14 cellular contexts compared by ENCODE assay signal in genomic region chr4:74056114-74056857, GRCh38. TPM values are rescaled to one million over a fixed set of nuclear protein-coding genes. Genes with fewer than 3 reads are reported as not detected.
DNase-seq lines count a peak whose midpoint lies in the region; ATAC-seq and TF ChIP-seq lines count a peak whose summit lies in the region.
"Had no signal": no experiment of that assay in that cellular context is flagged by ENCODE, and none has a peak within 500 bp of the region (broad histone marks: within the 10 kb centered on the region; RNA-seq: fewer than 3 reads in every experiment).

No MANE protein-coding gene starts in this region.

- H3K36me3 ChIP-seq in ACC112 (ENCODE audit: insufficient read depth, low read length) (no peaks in the 10 kb centered on the region), HEK293 (ENCODE audit: control insufficient read depth in 2 of 2, insufficient read depth in 1 of 2, low read length in 2 of 2) (no peaks in the 10 kb centered on the region)
- H3K36me3 ChIP-seq: BLaER1 had no signal

- no peak for ATAC-seq in left lobe of liver

- H3K36me3 Mint-ChIP-seq in nephron progenitor cell (ENCODE audit: low read depth): no peaks in the 10 kb centered on the region

- DNase-seq in RWPE1 (ENCODE audit: low spot score) (peak; percentile 44), fibroblast of mammary gland (ENCODE audit: low read depth) (peak; percentile 76), left lobe of liver (ENCODE audit: low spot score) (no peak), AG08396 (ENCODE audit: low spot score) (no peak), nephron progenitor cell (no peak), dorsolateral prefrontal cortex (no peak)
- DNase-seq: activated B cell treated with CpG ODN at 0.5 μM for 24 hours, activated gamma-delta T cell, islet precursor cell, NCI-H526 treated with DMSO at 0.1 percent for 48 hours, posterior cingulate gyrus had no signal

- H3K79me2 ChIP-seq in ACC112 (ENCODE audit: control insufficient read depth, insufficient read depth, low read length, unreplicated experiment): no peaks in the 10 kb centered on the region

- no peaks in the 10 kb centered on the region for H3K9me3 ChIP-seq in HEK293 (ENCODE audit: control insufficient read depth, insufficient read depth, low read depth, low read length)
- H3K9me3 ChIP-seq: BLaER1 had no signal

- CTCF ChIA-PET in HEK293 (lab: Yijun Ruan, JAX) (interaction anchor here (0.7 to 1.2 kb wide), 5 partner anchors 45 to 395 kb away, joined by 3 to 6 read pairs (median 3); no protein-coding TSS in a partner anchor), RWPE1 (lab: Yijun Ruan, JAX) (interaction anchor here (0.6 to 0.8 kb wide), 2 partner anchors 42 to 488 kb away, joined by 3 to 4 read pairs; no protein-coding TSS in a partner anchor)

- intact Hi-C loops in dorsolateral prefrontal cortex (cut with DNase I): no loop called here

- no peaks in the 10 kb centered on the region for H3K4me1 Mint-ChIP-seq in nephron progenitor cell
- H3K4me1 Mint-ChIP-seq: activated B cell treated with CpG ODN at 0.5 μM for 24 hours had no signal

- H3K4me1 ChIP-seq in ACC112 (ENCODE audit: control insufficient read depth, insufficient read depth, low read length, unreplicated experiment) (peaks cover 23% of the 10 kb centered on the region), HEK293 (ENCODE audit: control insufficient read depth, insufficient read depth, low read length) (no peaks in the 10 kb centered on the region; the same call in 1 of the 2 replicates)

- peak overlapping the region; percentile 18 for H2AFZ ChIP-seq in ACC112 (ENCODE audit: low read length, unreplicated experiment)

- peaks cover 14% of the 10 kb centered on the region for H3K27me3 Mint-ChIP-seq in nephron progenitor cell (ENCODE audit: low read depth, poor library complexity)

- peak overlapping the region; percentile 88 for H3K27ac ChIP-seq in ACC112 (ENCODE audit: low read depth, low read length)
- H3K27ac ChIP-seq in HEK293 (ENCODE audit: extremely low read depth, low read depth, low read length): no peak overlapping the region
- H3K27ac ChIP-seq in RWPE1: no peak overlapping the region
- H3K27ac ChIP-seq in dorsolateral prefrontal cortex: no peak overlapping the region
- H3K27ac ChIP-seq: BLaER1 had no signal

- no peaks in the 10 kb centered on the region for H3K27me3 ChIP-seq in ACC112 (ENCODE audit: insufficient read depth, low read length)
- H3K27me3 ChIP-seq in dorsolateral prefrontal cortex: no peaks in the 10 kb centered on the region
- H3K27me3 ChIP-seq: BLaER1 had no signal

- TF ChIP-seq CTCF in HEK293 (tag by site-specific recombination; IDR thresholded peaks at IDR 0.05): no peak
- no peak for TF ChIP-seq CTCF in RWPE1 (conservative IDR thresholded peaks at IDR 0.05; ENCODE audit: low read depth)
- peak; percentile 26 for TF ChIP-seq CTCF in fibroblast of mammary gland (conservative IDR thresholded peaks at IDR 0.05; ENCODE audit: control insufficient read depth, insufficient read depth, low read depth, low read length)
- no peak for TF ChIP-seq CTCF in nephron progenitor cell (IDR thresholded peaks at IDR 0.05)
- TF ChIP-seq CTCF in dorsolateral prefrontal cortex (IDR thresholded peaks at IDR 0.05 in 54 of 56, conservative IDR thresholded peaks at IDR 0.05 in 2 of 56; ENCODE audit: low read depth in 1 of 56, partially characterized antibody in 56 of 56): no peak

- H3K27ac Mint-ChIP-seq in nephron progenitor cell: no peak overlapping the region
- H3K27ac Mint-ChIP-seq: activated B cell treated with CpG ODN at 0.5 μM for 24 hours had no signal

- H3K4me3 ChIP-seq in ACC112 (ENCODE audit: low read depth, low read length) (peak overlapping the region; percentile 9; the same call in 1 of the 2 replicates), HEK293 (ENCODE audit: low read depth, low read length) (no peak overlapping the region), fibroblast of mammary gland (ENCODE audit: control insufficient read depth, low read depth, low read length) (no peak overlapping the region), dorsolateral prefrontal cortex (no peak overlapping the region)
- H3K4me3 ChIP-seq: BLaER1 had no signal

- H3K4me3 Mint-ChIP-seq in nephron progenitor cell: no peak overlapping the region
- H3K4me3 Mint-ChIP-seq: activated B cell treated with CpG ODN at 0.5 μM for 24 hours had no signal

- H3K9me3 Mint-ChIP-seq in nephron progenitor cell: no peaks in the 10 kb centered on the region

- POLR2A ChIA-PET in HEK293 (lab: Yijun Ruan, JAX): no interaction called here
- POLR2A ChIA-PET in RWPE1 (lab: Yijun Ruan, JAX; ENCODE audit: low non-redundant PET): no interaction called here

TF ChIP-seq in HEK293, 187 proteins besides CTCF, POLR2A, EP300 and RAD21 (continues in another document):
- TF ChIP-seq, protein P1, sequence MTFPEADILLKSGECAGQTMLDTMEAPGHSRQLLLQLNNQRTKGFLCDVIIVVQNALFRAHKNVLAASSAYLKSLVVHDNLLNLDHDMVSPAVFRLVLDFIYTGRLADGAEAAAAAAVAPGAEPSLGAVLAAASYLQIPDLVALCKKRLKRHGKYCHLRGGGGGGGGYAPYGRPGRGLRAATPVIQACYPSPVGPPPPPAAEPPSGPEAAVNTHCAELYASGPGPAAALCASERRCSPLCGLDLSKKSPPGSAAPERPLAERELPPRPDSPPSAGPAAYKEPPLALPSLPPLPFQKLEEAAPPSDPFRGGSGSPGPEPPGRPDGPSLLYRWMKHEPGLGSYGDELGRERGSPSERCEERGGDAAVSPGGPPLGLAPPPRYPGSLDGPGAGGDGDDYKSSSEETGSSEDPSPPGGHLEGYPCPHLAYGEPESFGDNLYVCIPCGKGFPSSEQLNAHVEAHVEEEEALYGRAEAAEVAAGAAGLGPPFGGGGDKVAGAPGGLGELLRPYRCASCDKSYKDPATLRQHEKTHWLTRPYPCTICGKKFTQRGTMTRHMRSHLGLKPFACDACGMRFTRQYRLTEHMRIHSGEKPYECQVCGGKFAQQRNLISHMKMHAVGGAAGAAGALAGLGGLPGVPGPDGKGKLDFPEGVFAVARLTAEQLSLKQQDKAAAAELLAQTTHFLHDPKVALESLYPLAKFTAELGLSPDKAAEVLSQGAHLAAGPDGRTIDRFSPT (tag by site-specific recombination; IDR thresholded peaks at IDR 0.05): peak; percentile 45; the same call in 1 of the 2 replicates
- TF ChIP-seq ZNF335 (tag by site-specific recombination; conservative IDR thresholded peaks at IDR 0.05): peak; percentile 45
- TF ChIP-seq ZNF747 (tag by site-specific recombination; IDR thresholded peaks at IDR 0.05): no peak
- TF ChIP-seq ZNF184 (tag by site-specific recombination; IDR thresholded peaks at IDR 0.05): peak; percentile 44; the same call in 1 of the 2 replicates
- no peak for TF ChIP-seq ZNF114 (tag by site-specific recombination; IDR thresholded peaks at IDR 0.05)
- TF ChIP-seq, protein P2, sequence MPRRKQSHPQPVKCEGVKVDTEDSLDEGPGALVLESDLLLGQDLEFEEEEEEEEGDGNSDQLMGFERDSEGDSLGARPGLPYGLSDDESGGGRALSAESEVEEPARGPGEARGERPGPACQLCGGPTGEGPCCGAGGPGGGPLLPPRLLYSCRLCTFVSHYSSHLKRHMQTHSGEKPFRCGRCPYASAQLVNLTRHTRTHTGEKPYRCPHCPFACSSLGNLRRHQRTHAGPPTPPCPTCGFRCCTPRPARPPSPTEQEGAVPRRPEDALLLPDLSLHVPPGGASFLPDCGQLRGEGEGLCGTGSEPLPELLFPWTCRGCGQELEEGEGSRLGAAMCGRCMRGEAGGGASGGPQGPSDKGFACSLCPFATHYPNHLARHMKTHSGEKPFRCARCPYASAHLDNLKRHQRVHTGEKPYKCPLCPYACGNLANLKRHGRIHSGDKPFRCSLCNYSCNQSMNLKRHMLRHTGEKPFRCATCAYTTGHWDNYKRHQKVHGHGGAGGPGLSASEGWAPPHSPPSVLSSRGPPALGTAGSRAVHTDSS (tag by site-specific recombination; IDR thresholded peaks at IDR 0.05): peak; percentile 29; the same call in 1 of the 2 replicates
- 0 out of 2 replicates have a peak, but pooled peaks have one; percentile 8 for TF ChIP-seq FEZF1 (tag by site-specific recombination; IDR thresholded peaks at IDR 0.05)
- TF ChIP-seq OSR2 (tag by site-specific recombination; IDR thresholded peaks at IDR 0.05): 0 out of 2 replicates have a peak, but pooled peaks have one; percentile 20
- TF ChIP-seq ZNF24 (tag by site-specific recombination; IDR thresholded peaks at IDR 0.05): 0 out of 2 replicates have a peak, but pooled peaks have one; percentile 62
- no peak for TF ChIP-seq ZNF571 (tag by site-specific recombination; IDR thresholded peaks at IDR 0.05)
- TF ChIP-seq, protein P3, sequence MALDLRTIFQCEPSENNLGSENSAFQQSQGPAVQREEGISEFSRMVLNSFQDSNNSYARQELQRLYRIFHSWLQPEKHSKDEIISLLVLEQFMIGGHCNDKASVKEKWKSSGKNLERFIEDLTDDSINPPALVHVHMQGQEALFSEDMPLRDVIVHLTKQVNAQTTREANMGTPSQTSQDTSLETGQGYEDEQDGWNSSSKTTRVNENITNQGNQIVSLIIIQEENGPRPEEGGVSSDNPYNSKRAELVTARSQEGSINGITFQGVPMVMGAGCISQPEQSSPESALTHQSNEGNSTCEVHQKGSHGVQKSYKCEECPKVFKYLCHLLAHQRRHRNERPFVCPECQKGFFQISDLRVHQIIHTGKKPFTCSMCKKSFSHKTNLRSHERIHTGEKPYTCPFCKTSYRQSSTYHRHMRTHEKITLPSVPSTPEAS (tag by site-specific recombination; IDR thresholded peaks at IDR 0.05): 0 out of 2 replicates have a peak, but pooled peaks have one; percentile 24
- 0 out of 2 replicates have a peak, but pooled peaks have one; percentile 41 for TF ChIP-seq ZBTB17 (tag by site-specific recombination; IDR thresholded peaks at IDR 0.05)

RNA-seq across cellular contexts. Expression of gene CXCL3, which starts 17.8 kb away (rescaled TPM):
- not detected for total RNA-seq in left lobe of liver
- 10 to 100 TPM in 1 of 120 experiments, 1 to 10 TPM in 22, under 1 TPM in 39, not detected in 58; 0.29 to 10.3 (median 0.87) TPM for total RNA-seq in dorsolateral prefrontal cortex
- total RNA-seq: activated B cell treated with CpG ODN at 0.5 μM for 24 hours had no signal

RNA-seq across cellular contexts. Expression of gene CXCL2, which starts 42.7 kb away (rescaled TPM):
- total RNA-seq in left lobe of liver (50.5 TPM), dorsolateral prefrontal cortex (10 to 100 TPM in 12 of 120 experiments, 1 to 10 TPM in 96, under 1 TPM in 11, not detected in 1; 0.43 to 55.5 (median 2.9) TPM)

RNA-seq across cellular contexts. Expression of gene CXCL5, which starts 57.8 kb away (rescaled TPM):
- total RNA-seq in left lobe of liver (not detected), dorsolateral prefrontal cortex (1 to 10 TPM in 38 of 120 experiments, under 1 TPM in 81, not detected in 1; 0.18 to 3.4 (median 0.81) TPM)
- total RNA-seq: activated B cell treated with CpG ODN at 0.5 μM for 24 hours had no signal

Comparison
In these comparisons a context has a peak if more than half of its experiments do, and no peak if none do; other contexts are left out.
1. DNase-seq: peak in RWPE1 (single experiment) and fibroblast of mammary gland (single experiment); none in left lobe of liver (single experiment), AG08396 (single experiment), nephron progenitor cell (single experiment) and dorsolateral prefrontal cortex (0 of 10).